Comparison of ENCODE assay signal across 1 cellular context in genomic region chr10:66283874-66284464, GRCh38.
A peak's percentile ranks its signal among the peaks of the same experiment; 100 is the strongest.
TF ChIP-seq lines count a peak whose summit lies in the region.

No MANE protein-coding gene starts in this region.

TF ChIP-seq in HepG2, 621 proteins besides CTCF, POLR2A, EP300 and RAD21 (continued from another document):
- no peak for TF ChIP-seq ELK4 (CRISPR knock-in tag; IDR thresholded peaks at IDR 0.05; ENCODE audit: borderline replicate concordance)
- TF ChIP-seq HOXA7 (CRISPR knock-in tag; IDR thresholded peaks at IDR 0.05) = no peak
- no peak for TF ChIP-seq ZNF629 (CRISPR knock-in tag; conservative IDR thresholded peaks at IDR 0.05)
- TF ChIP-seq ZNF556 (CRISPR knock-in tag; IDR thresholded peaks at IDR 0.05; ENCODE audit: borderline replicate concordance) = no peak
- no peak for TF ChIP-seq TEAD3 (CRISPR knock-in tag; optimal IDR thresholded peaks at IDR 0.05; ENCODE audit: borderline replicate concordance)
- no peak for TF ChIP-seq ZNF879 (CRISPR knock-in tag; IDR thresholded peaks at IDR 0.05)
- TF ChIP-seq SMAD3 (CRISPR knock-in tag; IDR thresholded peaks at IDR 0.05) = no peak
- TF ChIP-seq NFE2L2 (IDR thresholded peaks at IDR 0.05; ENCODE audit: low read length) = no peak
- TF ChIP-seq HCFC1 (IDR thresholded peaks at IDR 0.05; ENCODE audit: low read depth, low read length) = no peak
- TF ChIP-seq FOXA3 (CRISPR knock-in tag; IDR thresholded peaks at IDR 0.05) = peak; percentile 34; the same call in 1 of the 2 replicates
- peak; percentile 60; the same call in 1 of the 2 replicates for TF ChIP-seq ISL2 (CRISPR knock-in tag; IDR thresholded peaks at IDR 0.05)
- TF ChIP-seq GTF2F1 (IDR thresholded peaks at IDR 0.05; ENCODE audit: low read length) = no peak
- no peak for TF ChIP-seq ZNF333 (CRISPR knock-in tag; IDR thresholded peaks at IDR 0.05; ENCODE audit: borderline replicate concordance)
- TF ChIP-seq NFIC (IDR thresholded peaks at IDR 0.05; ENCODE audit: low read length) = peak; percentile 43; the same call in 1 of the 2 replicates
- TF ChIP-seq ZNF777 (CRISPR knock-in tag; IDR thresholded peaks at IDR 0.05) = no peak
- no peak for TF ChIP-seq ZNF503 (CRISPR knock-in tag; IDR thresholded peaks at IDR 0.05)
- TF ChIP-seq NFKB2 (CRISPR knock-in tag; IDR thresholded peaks at IDR 0.05; ENCODE audit: borderline replicate concordance) = no peak
- TF ChIP-seq FIP1L1 (IDR thresholded peaks at IDR 0.05; ENCODE audit: borderline replicate concordance, insufficient read depth, low read depth, low read length) = no peak
- no peak for TF ChIP-seq CENPT (CRISPR knock-in tag; IDR thresholded peaks at IDR 0.05; ENCODE audit: low read depth)
- TF ChIP-seq YEATS4 (CRISPR knock-in tag; IDR thresholded peaks at IDR 0.05; ENCODE audit: borderline replicate concordance) = no peak
- no peak for TF ChIP-seq ZNF296 (CRISPR knock-in tag; conservative IDR thresholded peaks at IDR 0.05)
- peak; percentile 40; the same call in 1 of the 2 replicates for TF ChIP-seq CREM (IDR thresholded peaks at IDR 0.05)
- TF ChIP-seq CREM (CRISPR knock-in tag; IDR thresholded peaks at IDR 0.05) = no peak
- TF ChIP-seq JUN (CRISPR knock-in tag; IDR thresholded peaks at IDR 0.05) = no peak
- no peak for TF ChIP-seq SOX6 (IDR thresholded peaks at IDR 0.05)
- peak; percentile 74 for TF ChIP-seq SOX6 (CRISPR knock-in tag; IDR thresholded peaks at IDR 0.05)
- no peak for TF ChIP-seq MBNL3 (CRISPR knock-in tag; conservative IDR thresholded peaks at IDR 0.05)
- peak; percentile 34; the same call in 1 of the 2 replicates for TF ChIP-seq GATAD2A (CRISPR knock-in tag; IDR thresholded peaks at IDR 0.05)
- TF ChIP-seq ZFP62 (CRISPR knock-in tag; IDR thresholded peaks at IDR 0.05) = no peak
- TF ChIP-seq RFXANK (CRISPR knock-in tag; IDR thresholded peaks at IDR 0.05) = no peak
- no peak for TF ChIP-seq BRD4 (CRISPR knock-in tag; IDR thresholded peaks at IDR 0.05)
- TF ChIP-seq ZNF12 (CRISPR knock-in tag; IDR thresholded peaks at IDR 0.05) = no peak
- no peak for TF ChIP-seq RFX5 (IDR thresholded peaks at IDR 0.05; ENCODE audit: low read depth, low read length)
- TF ChIP-seq ZNF746 (CRISPR knock-in tag; IDR thresholded peaks at IDR 0.05) = no peak
- peak; percentile 45; the same call in 1 of the 2 replicates for TF ChIP-seq EHMT2 (IDR thresholded peaks at IDR 0.05; ENCODE audit: borderline replicate concordance, low read depth, low read length)
- TF ChIP-seq ZNF234 (CRISPR knock-in tag; conservative IDR thresholded peaks at IDR 0.05) = no peak
- peak; percentile 13; the same call in 1 of the 2 replicates for TF ChIP-seq NCOA2 (CRISPR knock-in tag; IDR thresholded peaks at IDR 0.05)
- no peak for TF ChIP-seq AFF4 (CRISPR knock-in tag; IDR thresholded peaks at IDR 0.05)
- TF ChIP-seq ZNF550 (CRISPR knock-in tag; IDR thresholded peaks at IDR 0.05; ENCODE audit: borderline replicate concordance) = no peak
- no peak for TF ChIP-seq SUZ12 (IDR thresholded peaks at IDR 0.05; ENCODE audit: low read depth, low read length)
